13 cellular contexts compared by ENCODE assay signal in genomic region chr15:87032291-87032690, GRCh38.
"Had no signal": no experiment of that assay in that cellular context is flagged by ENCODE, and none has a peak within 500 bp of the region (broad histone marks: within the 10 kb centered on the region; RNA-seq: fewer than 3 reads in every experiment).

No MANE protein-coding gene starts in this region.

- H3K27me3 ChIP-seq: neutrophil, stomach had no signal

- H3K9me3 ChIP-seq: neutrophil, stomach, thoracic aorta had no signal

- H3K4me3 Mint-ChIP-seq: natural killer cell; T-helper 2 cell treated with Interferon-gamma antibody and Interleukin-4, amounts not matched to agents 5 μg/mL and 100 μg/mL, for 36 hours had no signal

- ATAC-seq: activated CD4-positive, CD25-positive, alpha-beta regulatory T cell treated with anti-CD3 and anti-CD28 coated beads, Interleukin-2, amount 50 U/mL, for 24 hours; natural killer cell had no signal

- H3K79me2 ChIP-seq: parathyroid adenoma had no signal

- H3K9ac ChIP-seq: parathyroid adenoma had no signal

- H3K36me3 ChIP-seq: left ventricle myocardium inferior, neutrophil, stomach, thoracic aorta had no signal

- H3K27ac ChIP-seq: left ventricle myocardium inferior, neutrophil, parathyroid adenoma, stomach, thoracic aorta had no signal

- DNase-seq: activated CD4-positive, alpha-beta T cell treated with anti-CD3 and anti-CD28 coated beads, Interleukin-2, amount 50 U/mL, for 4 hours; activated naive CD4-positive, alpha-beta T cell treated with Interleukin-2 at 50 U/mL for 16 hours; activated T-cell treated with anti-CD3 and anti-CD28 coated beads for 4 hours; aorta; left ventricle myocardium inferior; natural killer cell; stimulated activated CD4-positive, alpha-beta T cell treated with anti-CD3 and anti-CD28 coated beads, Interleukin-2, amount 100 ng/mL, for 24 hours; stomach had no signal

- H3K9me3 Mint-ChIP-seq: T-helper 2 cell treated with Interferon-gamma antibody and Interleukin-4, amounts not matched to agents 5 μg/mL and 100 μg/mL, for 36 hours had no signal

- H2AFZ ChIP-seq: parathyroid adenoma had no signal

- H3K4me3 ChIP-seq: left ventricle myocardium inferior, stomach, thoracic aorta had no signal

- H3K27ac Mint-ChIP-seq: natural killer cell; T-helper 2 cell treated with Interferon-gamma antibody and Interleukin-4, amounts not matched to agents 5 μg/mL and 100 μg/mL, for 36 hours had no signal

- H3K4me1 ChIP-seq: parathyroid adenoma, stomach had no signal

- H3K4me1 Mint-ChIP-seq: natural killer cell had no signal

- H3K36me3 Mint-ChIP-seq: natural killer cell had no signal
